In the genomic region with DNA sequence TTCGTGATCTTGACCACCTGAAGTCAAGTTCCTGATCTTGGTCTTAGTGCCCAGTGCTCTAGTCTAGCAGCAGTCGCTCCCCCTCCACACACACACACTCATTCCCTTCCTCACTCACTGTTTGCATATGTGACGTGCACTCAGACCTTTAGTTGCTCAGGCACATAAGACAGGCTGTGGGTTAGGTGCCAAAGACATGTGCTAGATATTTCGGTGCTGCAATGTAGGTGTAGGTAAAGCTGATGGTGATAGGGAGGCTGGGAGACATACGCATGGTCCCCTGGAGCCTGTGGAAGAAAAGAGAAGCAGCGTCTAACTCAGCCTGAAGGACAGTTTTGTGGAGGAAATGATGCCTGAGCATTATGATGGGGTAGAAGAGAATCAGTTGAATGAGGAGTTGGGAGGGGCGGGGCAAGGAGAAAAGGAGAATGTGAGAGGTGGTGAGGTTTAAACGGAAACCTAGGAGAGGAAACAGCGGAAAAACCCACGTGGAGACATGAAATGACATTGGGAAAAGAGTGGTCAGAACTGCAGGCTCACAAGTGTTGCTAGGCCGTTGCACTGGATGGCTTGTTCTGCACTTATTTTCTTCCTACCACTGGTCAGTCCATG, we compare ENCODE assay signal across 14 cellular contexts. TPM values are rescaled to one million over a fixed set of nuclear protein-coding genes. Genes with fewer than 3 reads are reported as not detected.
A peak's percentile ranks its signal among the peaks of the same experiment; 100 is the strongest.
DNase-seq lines count a peak whose midpoint lies in the region; ATAC-seq, FAIRE-seq and TF ChIP-seq lines count a peak whose summit lies in the region.
"Had no signal": no experiment of that assay in that cellular context is flagged by ENCODE, and none has a peak within 500 bp of the region (broad histone marks: within the 10 kb centered on the region; RNA-seq: fewer than 3 reads in every experiment).

No MANE protein-coding gene starts in this region.

- H3K4me3 Mint-ChIP-seq in stimulated activated naive CD8-positive, alpha-beta T cell treated with anti-CD3 and anti-CD28 coated beads, Interleukin-15, Interleukin-2, amounts not matched to agents 100 ng/mL and 50 ng/mL, for 24 hours = peak overlapping the region; percentile 73

- no peak for TF ChIP-seq POLR2A in GM12878 (IDR thresholded peaks at IDR 0.05; ENCODE audit: low read depth, low read length)

- peak overlapping the region; percentile 86 for H3K4me3 ChIP-seq in OCI-LY7 (ENCODE audit: low read depth, low read length, poor library complexity, severe bottlenecking)
- peak overlapping the region; percentile 88 for H3K4me3 ChIP-seq in GM12878
- H3K4me3 ChIP-seq: HAP-1, mucosa of descending colon had no signal

- no peak for TF ChIP-seq RAD21 in GM12878 (IDR thresholded peaks at IDR 0.05; ENCODE audit: insufficient read depth, low read depth, low read length)

- H3K9me3 Mint-ChIP-seq in stimulated activated naive CD8-positive, alpha-beta T cell treated with anti-CD3 and anti-CD28 coated beads, Interleukin-15, Interleukin-2, amounts not matched to agents 100 ng/mL and 50 ng/mL, for 24 hours = no peaks in the 10 kb centered on the region

- no peak for TF ChIP-seq EP300 in GM12878 (IDR thresholded peaks at IDR 0.05; ENCODE audit: borderline replicate concordance in 1 of 2, control insufficient read depth in 1 of 2, low read depth in 2 of 2, low read length in 2 of 2)

- BruUV-seq in OCI-LY7 (replicated peaks; lab: Mats Ljungman, UMichigan) = no TSS peak
- BruUV-seq in GM12878 (replicated peaks; lab: Mats Ljungman, UMichigan) = no TSS peak

- no peaks in the 10 kb centered on the region for H3K27me3 ChIP-seq in GM12878 (replicated peaks in 1 of 2; ENCODE audit: control insufficient read depth in 2 of 2, insufficient read depth in 2 of 2, low read length in 1 of 2)

- peak; percentile 56 for DNase-seq in stimulated activated CD4-positive, alpha-beta T cell treated with anti-CD3 and anti-CD28 coated beads, Interleukin-15, amount 100 ng/mL, for 24 hours
- no peak for DNase-seq in stimulated activated CD4-positive, alpha-beta T cell treated with anti-CD3 and anti-CD28 coated beads, Interleukin-12 subunit alpha, Interleukin-12 subunit beta, amount 100 ng/mL, for 4 hours
- DNase-seq in OCI-LY7 (ENCODE audit: low spot score) (no peak), GM12878 (ENCODE audit: low read depth, low spot score) (no peak)
- no peak for DNase-seq in central memory CD4-positive, alpha-beta T cell
- DNase-seq: EL, mucosa of descending colon, NCI-H1048, NCI-H226 had no signal

- SMC1A ChIA-PET in GM12878 (lab: Charles Lee; ENCODE audit: uncharacterized antibody, unreplicated experiment) = interaction anchor here (1.1 to 1.3 kb wide), 2 partner anchors 23 to 37 kb away, joined by 3 to 4 read pairs; no protein-coding TSS in a partner anchor

- no peak overlapping the region for H2AFZ ChIP-seq in OCI-LY7 (ENCODE audit: low read length)
- H2AFZ ChIP-seq in GM12878 (ENCODE audit: control insufficient read depth, low read depth, low read length) = no peak overlapping the region

- peaks cover 80% of the 10 kb centered on the region for H3K4me1 ChIP-seq in OCI-LY7 (ENCODE audit: insufficient read depth, low read length, poor library complexity, severe bottlenecking)
- H3K4me1 ChIP-seq in GM12878 (ENCODE audit: control insufficient read depth, insufficient read depth, low read length) = peaks cover 51% of the 10 kb centered on the region

- H3K36me3 Mint-ChIP-seq in stimulated activated naive CD8-positive, alpha-beta T cell treated with anti-CD3 and anti-CD28 coated beads, Interleukin-15, Interleukin-2, amounts not matched to agents 100 ng/mL and 50 ng/mL, for 24 hours (ENCODE audit: low read depth) = peaks cover 36% of the 10 kb centered on the region

- CTCF ChIA-PET in OCI-LY7 (lab: Charles Lee; ENCODE audit: unreplicated experiment) = no interaction called here
- CTCF ChIA-PET in GM12878 (lab: Yijun Ruan, JAX) = interaction anchor here (1.0 to 1.5 kb wide), 4 partner anchors 8 to 50 kb away, joined by 3 to 4 read pairs (median 4); no protein-coding TSS in a partner anchor

- H3K27ac ChIP-seq in OCI-LY7 (ENCODE audit: low read depth, low read length, poor library complexity, severe bottlenecking) = peak overlapping the region; percentile 83
- H3K27ac ChIP-seq in GM12878 (ENCODE audit: control insufficient read depth, insufficient read depth) = peak overlapping the region; percentile 25; the same call in 1 of the 2 replicates

- H4K20me1 ChIP-seq in OCI-LY7 (ENCODE audit: insufficient read depth, low read length) = peaks cover 35% of the 10 kb centered on the region
- H4K20me1 ChIP-seq in GM12878 (ENCODE audit: control insufficient read depth, insufficient read depth) = 0 out of 2 replicates have a peak, but pooled peaks cover 2% of the 10 kb centered on the region

- peaks cover 65% of the 10 kb centered on the region for H3K79me2 ChIP-seq in OCI-LY7 (ENCODE audit: insufficient read depth, low read depth, low read length)
- peaks cover 87% of the 10 kb centered on the region for H3K79me2 ChIP-seq in GM12878 (ENCODE audit: control insufficient read depth, insufficient read depth, low read length)

- no peak for FAIRE-seq in GM12878 (lab: Jason Lieb, UNC)
- FAIRE-seq: astrocyte had no signal

- TF ChIP-seq CTCF in OCI-LY7 (conservative IDR thresholded peaks at IDR 0.05; ENCODE audit: low read length) (no peak), GM12878 (IDR thresholded peaks at IDR 0.05 in 2 of 3, conservative IDR thresholded peaks at IDR 0.05 in 1 of 3; ENCODE audit: control insufficient read depth in 2 of 3, extremely low read depth in 1 of 3, insufficient read depth in 1 of 3, low read depth in 3 of 3, low read length in 3 of 3) (no peak)

- no peaks in the 10 kb centered on the region for H3K27me3 Mint-ChIP-seq in stimulated activated naive CD8-positive, alpha-beta T cell treated with anti-CD3 and anti-CD28 coated beads, Interleukin-15, Interleukin-2, amounts not matched to agents 100 ng/mL and 50 ng/mL, for 24 hours

- intact Hi-C loops in OCI-LY7 (cut with micrococcal nuclease; ENCODE audit: unreplicated experiment) = loop anchor here (2.0 to 10.0 kb wide), 3 partner anchors 30 to 906 kb away; no protein-coding TSS in a partner anchor
- intact Hi-C loops in GM12878 (cut with micrococcal nuclease; ENCODE audit: unreplicated experiment) = loop anchor here (2.0 to 10.0 kb wide), 4 partner anchors 54 to 784 kb away; a partner anchor contains a TSS

- H3K4me1 Mint-ChIP-seq in stimulated activated naive CD8-positive, alpha-beta T cell treated with anti-CD3 and anti-CD28 coated beads, Interleukin-15, Interleukin-2, amounts not matched to agents 100 ng/mL and 50 ng/mL, for 24 hours (ENCODE audit: low read depth) = peaks cover 86% of the 10 kb centered on the region

- RAD21 ChIA-PET in GM12878 (lab: Charles Lee; ENCODE audit: unreplicated experiment) = interaction anchor here (1.0 kb wide), 1 partner anchor 51 kb away, joined by 3 read pairs; no protein-coding TSS in a partner anchor

- no peaks in the 10 kb centered on the region for H3K9me3 ChIP-seq in OCI-LY7 (ENCODE audit: low read length)
- H3K9me3 ChIP-seq in GM12878 (replicated peaks; ENCODE audit: control insufficient read depth, insufficient read depth, low read length) = no peaks in the 10 kb centered on the region
- H3K9me3 ChIP-seq: HAP-1, mucosa of descending colon had no signal

- in situ Hi-C loops in GM12878 (cut with MboI) = no loop called here

- no peaks in the 10 kb centered on the region for H3K9me2 ChIP-seq in OCI-LY7 (ENCODE audit: insufficient read depth, low read length)

- POLR2A ChIA-PET in OCI-LY7 (lab: Charles Lee) = no interaction called here
- POLR2A ChIA-PET in GM12878 (lab: Charles Lee) = interaction anchor here (1.1 kb wide), 1 partner anchor 11 kb away, joined by 3 read pairs; no protein-coding TSS in a partner anchor

- ATAC-seq in GM12878 = no peak
- no peak for ATAC-seq in GM18909 (IDR thresholded peaks at IDR 0.05; ENCODE audit: poor library complexity, unreplicated experiment)
- no peak for ATAC-seq in HG03139 (IDR thresholded peaks at IDR 0.05; ENCODE audit: unreplicated experiment)
- ATAC-seq: mucosa of descending colon had no signal

- peak overlapping the region; percentile 82 for H3K4me2 ChIP-seq in OCI-LY7 (ENCODE audit: low read length)
- peak overlapping the region; percentile 32 for H3K4me2 ChIP-seq in GM12878 (ENCODE audit: control insufficient read depth, insufficient read depth)

- 51% methylated on average over 11 of the region's 11 CpGs for WGBS in GM12878 (ENCODE audit: insufficient coverage, insufficient replicate concordance, low lambda C conversion rate, missing lambda C conversion rate)

- H3K27ac Mint-ChIP-seq in stimulated activated naive CD8-positive, alpha-beta T cell treated with anti-CD3 and anti-CD28 coated beads, Interleukin-15, Interleukin-2, amounts not matched to agents 100 ng/mL and 50 ng/mL, for 24 hours = peak overlapping the region; percentile 95

- peak overlapping the region; percentile 8; the same call in 1 of the 2 replicates for H3K9ac ChIP-seq in GM12878 (ENCODE audit: control insufficient read depth, insufficient read depth, low read length)

- peaks cover 36% of the 10 kb centered on the region; the same call in 1 of the 2 replicates for H3K36me3 ChIP-seq in OCI-LY7 (ENCODE audit: insufficient read depth, low read length)
- peaks cover 4 to 7% of the 10 kb centered on the region in 2 experiments; a peak in 2 of 4 replicates for H3K36me3 ChIP-seq in GM12878 (ENCODE audit: control insufficient read depth in 2 of 2, insufficient read depth in 2 of 2, low read length in 1 of 2)
- H3K36me3 ChIP-seq: HAP-1 had no signal

TF ChIP-seq in GM12878, 131 proteins besides CTCF, POLR2A, EP300 and RAD21 (continues in another document):
- TF ChIP-seq SUPT20H (IDR thresholded peaks at IDR 0.05; ENCODE audit: borderline replicate concordance, control insufficient read depth, low read depth, low read length) (no peak), PAX8 (IDR thresholded peaks at IDR 0.05) (no peak)

RNA-seq across cellular contexts. Expression of a gene that starts 3.9 kb away (rescaled TPM):
- 31.4 and 33.4 TPM in 2 replicates for total RNA-seq in OCI-LY7 (2014; rRNA removed; shearing (Covaris generic))
- 47.0 TPM in 2 replicates for total RNA-seq in OCI-LY7 (2022)
- total RNA-seq in GM12878 (2013; cell fraction: nucleolus; rRNA removed) = 78.9 and 87.4 TPM in 2 replicates
- 74.6 and 80.3 TPM in 2 replicates for total RNA-seq in GM12878 (2014; rRNA removed)
- total RNA-seq in GM12878 (2014; rRNA removed; fragmentation: Illumina TruSeq; extraction: Trizol) = 81.1 and 84.4 TPM in 2 replicates
- total RNA-seq in GM12878 (2021) = 72.8 and 76.5 TPM in 2 replicates
- 20.4 TPM for polyA plus RNA-seq in GM12878 (2011; ENCODE audit: low read depth)
- polyA plus RNA-seq in GM12878 (2011; rRNA removed) = 25.2 and 33.2 TPM in 2 replicates
- 8.8 and 10.1 TPM in 2 replicates for polyA plus RNA-seq in GM12878 (2011; cell fraction: cytosol; rRNA removed)
- 24.3 and 24.8 TPM in 2 replicates for polyA plus RNA-seq in GM12878 (2011; cell fraction: nucleus; rRNA removed)
- polyA plus RNA-seq in GM12878 (2012) = 38.1 and 44.0 TPM in 2 replicates
- 59.7 and 77.6 TPM in 2 replicates for polyA plus RNA-seq in GM12878 (2014; fragmentation: Illumina TruSeq; extraction: Trizol)
- 10 to 100 TPM; 21.1 to 37.2 TPM for polyA plus RNA-seq in GM12878 (2014; fragmentation: Nextera tagmentation; extraction: Ambion mirVana)
- 59.7 and 63.3 TPM in 2 replicates for polyA plus RNA-seq in GM12878 (2014; rRNA removed)
- 10 to 100 TPM; 69.8 to 91.0 TPM for polyA plus RNA-seq in GM12878 (2016; fragmentation: Nextera tagmentation; extraction: Ambion mirVana)
- polyA minus RNA-seq in GM12878 (2011; rRNA and poly(A)+ RNA removed) = 26.0 and 27.4 TPM in 2 replicates
- 9.9 and 13.0 TPM in 2 replicates for polyA minus RNA-seq in GM12878 (2011; cell fraction: cytosol; rRNA and poly(A)+ RNA removed)
- polyA minus RNA-seq in GM12878 (2011; cell fraction: nucleus; rRNA and poly(A)+ RNA removed) = 12.9 and 22.0 TPM in 2 replicates
